In the genomic region with DNA sequence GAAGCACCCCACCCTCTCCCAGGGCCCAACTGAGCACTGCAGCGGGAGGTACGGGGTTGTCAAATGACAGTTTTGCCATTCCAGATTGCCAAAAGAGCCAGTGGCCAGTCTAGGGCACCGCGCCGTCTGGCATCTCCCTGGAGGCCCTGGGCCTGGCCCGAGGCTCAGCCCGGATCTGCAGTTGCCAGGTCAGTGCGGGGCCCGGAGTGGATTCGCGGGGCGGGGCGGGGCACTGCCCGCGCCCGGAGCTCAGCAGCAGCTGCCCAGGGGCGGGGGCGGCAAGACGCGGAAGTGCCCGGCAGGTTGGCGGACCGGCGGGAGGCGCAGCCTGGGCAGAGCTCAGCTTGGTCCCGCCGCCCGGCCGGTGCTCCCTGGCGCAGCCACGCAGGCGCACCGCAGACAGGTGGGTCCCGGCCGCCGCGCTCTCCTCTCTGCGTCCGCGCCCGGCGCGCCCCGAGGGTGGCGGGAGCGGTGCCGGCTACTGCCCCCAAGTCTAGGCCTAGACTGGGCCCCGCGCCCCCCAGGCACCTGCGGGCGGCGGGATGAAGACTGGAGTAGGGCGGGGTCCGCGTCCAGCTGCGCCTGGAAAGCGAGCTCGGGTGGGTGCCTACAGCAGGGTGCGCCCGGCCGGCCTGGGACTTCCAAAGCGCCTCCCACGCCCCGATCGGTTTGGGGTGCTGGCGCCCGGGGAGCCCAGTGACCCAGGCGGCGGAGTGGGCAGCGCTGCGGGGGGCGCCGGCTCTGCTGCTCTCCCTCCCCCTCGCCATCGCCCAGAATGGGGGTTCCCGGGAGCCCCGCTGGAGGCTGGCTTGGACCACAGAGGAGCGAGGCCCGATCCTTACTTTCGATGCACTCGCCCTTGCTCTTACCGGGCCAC, we compare ENCODE assay signal across 8 cellular contexts. TPM values are rescaled to one million over a fixed set of nuclear protein-coding genes. Genes with fewer than 3 reads are reported as not detected.
DNase-seq lines count a peak whose midpoint lies in the region; ATAC-seq and TF ChIP-seq lines count a peak whose summit lies in the region.

A gene with protein sequence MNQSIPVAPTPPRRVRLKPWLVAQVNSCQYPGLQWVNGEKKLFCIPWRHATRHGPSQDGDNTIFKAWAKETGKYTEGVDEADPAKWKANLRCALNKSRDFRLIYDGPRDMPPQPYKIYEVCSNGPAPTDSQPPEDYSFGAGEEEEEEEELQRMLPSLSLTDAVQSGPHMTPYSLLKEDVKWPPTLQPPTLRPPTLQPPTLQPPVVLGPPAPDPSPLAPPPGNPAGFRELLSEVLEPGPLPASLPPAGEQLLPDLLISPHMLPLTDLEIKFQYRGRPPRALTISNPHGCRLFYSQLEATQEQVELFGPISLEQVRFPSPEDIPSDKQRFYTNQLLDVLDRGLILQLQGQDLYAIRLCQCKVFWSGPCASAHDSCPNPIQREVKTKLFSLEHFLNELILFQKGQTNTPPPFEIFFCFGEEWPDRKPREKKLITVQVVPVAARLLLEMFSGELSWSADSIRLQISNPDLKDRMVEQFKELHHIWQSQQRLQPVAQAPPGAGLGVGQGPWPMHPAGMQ (plus strand): TSS at position 281 of the 877 bp plus-strand sequence. CDS start 4,155 bp downstream, outside the sequence.

- no peaks in the 10 kb centered on the region for H3K27me3 ChIP-seq in GM06990 (replicated peaks; ENCODE audit: control insufficient read depth, insufficient read depth, low read length)
- H3K27me3 ChIP-seq in adrenal gland = no peaks in the 10 kb centered on the region
- peaks cover 53% of the 10 kb centered on the region for H3K27me3 ChIP-seq in iPS-15b (ENCODE audit: control insufficient read depth, insufficient read depth, low read length)

- H3K4me1 ChIP-seq in adrenal gland (replicated peaks in 1 of 2) (peaks cover 3 to 7% of the 10 kb centered on the region in 2 donors), iPS-15b (ENCODE audit: control insufficient read depth, insufficient read depth, low read length) (no peaks in the 10 kb centered on the region)

- TF ChIP-seq CTCF in GM06990 (IDR thresholded peaks at IDR 0.05; ENCODE audit: insufficient read depth, low read length, poor library complexity, severe bottlenecking) (no peak), adrenal gland (IDR thresholded peaks at IDR 0.05) (no peak)

- H3K27ac ChIP-seq in adrenal gland = peak within 1 kb of the TSS in 3 of 5 donors; percentile 60 to 76 (median 64)

- peak within 1 kb of the TSS; percentile 16 for H3K9ac ChIP-seq in iPS-15b (ENCODE audit: low read depth, low read length)

- H3K36me3 ChIP-seq in GM06990 (ENCODE audit: control insufficient read depth, insufficient read depth, low read length) (peaks cover 5% of the 10 kb centered on the region), adrenal gland (replicated peaks in 1 of 2) (no peaks in the 10 kb centered on the region), iPS-15b (ENCODE audit: control insufficient read depth, insufficient read depth, low read length) (no peaks in the 10 kb centered on the region)

- H3K9me3 ChIP-seq in adrenal gland (replicated peaks in 1 of 3) (no peaks in the 10 kb centered on the region), iPS-15b (ENCODE audit: control insufficient read depth, insufficient read depth, low read length) (no peaks in the 10 kb centered on the region)

- DNase-seq in A172 (ENCODE audit: low spot score) = peak; percentile 43
- DNase-seq in GM06990 (ENCODE audit: extremely low read depth, insufficient read length) = peak; percentile 83
- DNase-seq in NCI-H1105 (lab: John Stamatoyannopoulos, UW) = peak; percentile 15
- peak; percentile 45 to 59 (median 51) for DNase-seq in adrenal gland
- DNase-seq in skeletal muscle cell (ENCODE audit: low read depth) = no peak
- DNase-seq in erythroblast (lab: John Stamatoyannopoulos, UW) = no peak

- 0 to 2% (median 2%) methylated on average over 16 to 82 of the region's 82 CpGs for WGBS in adrenal gland, 4 donors

- TF ChIP-seq POLR2A in adrenal gland (IDR thresholded peaks at IDR 0.05) (peak in 1 of 2 donors; percentile 17), erythroblast (IDR thresholded peaks at IDR 0.05; ENCODE audit: low read length) (no peak)

- H3K4me3 ChIP-seq in GM06990 (replicated peaks; ENCODE audit: low read depth, low read length) = peak within 1 kb of the TSS; percentile 90
- H3K4me3 ChIP-seq in adrenal gland = peak within 1 kb of the TSS; percentile 11 to 66 (median 42)
- peak within 1 kb of the TSS; percentile 67 for H3K4me3 ChIP-seq in iPS-15b (ENCODE audit: low read depth, low read length)
- peak within 1 kb of the TSS; percentile 42 for H3K4me3 ChIP-seq in skeletal muscle cell (ENCODE audit: low read depth, low read length)

- ATAC-seq in HG03039 (IDR thresholded peaks at IDR 0.05; ENCODE audit: unreplicated experiment) = no peak

- intact Hi-C loops in adrenal gland (cut with DNase I) = no loop called here

RNA-seq across cellular contexts. Expression of the gene that starts here (rescaled TPM):
- total RNA-seq in A172 (2014; rRNA removed; shearing (Covaris generic)) = 17.4 and 20.8 TPM in 2 replicates
- total RNA-seq in adrenal gland = 10 to 100 TPM in 6 of 8 donors, 1 to 10 TPM in 2; 5.0 to 25.9 (median 13.3) TPM
- 10 to 100 TPM in 1 of 3 donors, 1 to 10 TPM in 2; 1.9 to 16.7 (median 8.1) TPM for polyA plus RNA-seq in adrenal gland

Comparison
In these comparisons a context has a peak if more than half of its experiments do, and no peak if none do; other contexts are left out.
1. DNase-seq: peak in A172 (single experiment), GM06990 (single experiment), NCI-H1105 (single experiment) and adrenal gland (7 of 7); none in skeletal muscle cell (single experiment) and erythroblast (0 of 2).
2. Peak in every context shown above with its lines, with median percentiles within 50 percentile points of each other: H3K4me3 ChIP-seq.